13 cellular contexts compared by ENCODE assay signal in the genomic region with DNA sequence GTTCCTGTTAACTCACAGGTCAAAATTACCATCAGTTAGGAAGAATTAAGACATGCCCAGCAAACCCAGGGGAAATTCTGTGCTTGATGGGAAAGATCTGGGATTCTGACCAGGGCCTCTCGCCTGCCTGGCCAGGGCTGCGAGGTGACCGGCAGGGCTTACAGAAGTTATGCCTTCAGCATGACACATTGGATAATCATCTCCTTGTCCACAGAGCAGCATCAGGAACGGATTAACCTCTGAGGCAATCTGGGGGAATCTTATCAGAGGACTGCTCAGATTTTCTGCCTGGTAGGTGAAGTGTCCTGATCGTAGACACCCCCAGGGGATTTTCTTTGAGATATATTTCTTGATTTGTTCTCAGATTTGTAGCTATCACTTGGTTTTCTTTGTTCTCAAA.
A peak's percentile ranks its signal among the peaks of the same experiment; 100 is the strongest.
DNase-seq lines count a peak whose midpoint lies in the region; ATAC-seq and TF ChIP-seq lines count a peak whose summit lies in the region.
"Had no signal": no experiment of that assay in that cellular context is flagged by ENCODE, and none has a peak within 500 bp of the region (broad histone marks: within the 10 kb centered on the region; RNA-seq: fewer than 3 reads in every experiment).

No MANE protein-coding gene starts in this region.

- DNase-seq in AG20443 (ENCODE audit: low spot score) (peak; percentile 92), LHCN-M2 (ENCODE audit: low read depth) (peak; percentile 85), epidermal melanocyte (ENCODE audit: insufficient read length, low spot score) (peak; percentile 40), omental fat pad (ENCODE audit: low spot score) (no peak), occipital lobe (lab: John Stamatoyannopoulos, UW) (no peak), DMS 273 (lab: John Stamatoyannopoulos, UW; ENCODE audit: unreplicated experiment) (no peak), T-helper 2 cell (no peak), mucosa of gallbladder (ENCODE audit: low spot score) (no peak)
- DNase-seq: activated CD4-positive, alpha-beta memory T cell treated with anti-CD3 and anti-CD28 coated beads for 36 hours; dorsolateral prefrontal cortex; hippocampal formation; MV-4-11 had no signal

- ATAC-seq in omental fat pad (ENCODE audit: low FRiP score): peak; percentile 57
- ATAC-seq: activated naive CD4-positive, alpha-beta T cell treated with anti-CD3 and anti-CD28 coated beads, Interleukin-2, amount 50 U/mL, for 72 hours had no signal

- no peak for TF ChIP-seq CTCF in omental fat pad (IDR thresholded peaks at IDR 0.05)

Comparison
In these comparisons a context has a peak if more than half of its experiments do, and no peak if none do; other contexts are left out.
1. DNase-seq: peak in AG20443 (single experiment), LHCN-M2 (single experiment) and epidermal melanocyte (single experiment); none in omental fat pad (single experiment), occipital lobe (single experiment), DMS 273 (single experiment), T-helper 2 cell (0 of 5) and mucosa of gallbladder (single experiment).